Comparison of ENCODE assay signal across 20 cellular contexts in genomic region chr20:42024653-42025052, GRCh38.
A peak's percentile ranks its signal among the peaks of the same experiment; 100 is the strongest.
DNase-seq lines count a peak whose midpoint lies in the region; ATAC-seq and TF ChIP-seq lines count a peak whose summit lies in the region.
"Had no signal": no experiment of that assay in that cellular context is flagged by ENCODE, and none has a peak within 500 bp of the region (broad histone marks: within the 10 kb centered on the region; RNA-seq: fewer than 3 reads in every experiment).

No MANE protein-coding gene starts in this region.

- peak; percentile 58 for DNase-seq in DND-41
- peak; percentile 11 for DNase-seq in HT-29 (ENCODE audit: low spot score)
- DNase-seq in SJCRH30: peak; percentile 75 to 88
- DNase-seq in iPS-NIHi11 (ENCODE audit: low spot score): peak; percentile 70
- DNase-seq in GOT3 (lab: John Stamatoyannopoulos, UW): no peak
- no peak for DNase-seq in NCI-H187 treated with DMSO at 0.1 percent for 48 hours (lab: John Stamatoyannopoulos, UW)
- DNase-seq: colonic mucosa; EL; kidney glomerular epithelial cell; NCI-H748 treated with DMSO at 0.1 percent for 48 hours; pancreas; Right ventricle myocardium superior; stimulated activated naive CD4-positive, alpha-beta T cell; T-helper 9 cell; uterus had no signal

- no peak overlapping the region for H3K4me2 ChIP-seq in DND-41 (ENCODE audit: insufficient read depth, low read length)

- no peak overlapping the region for H3K9ac ChIP-seq in DND-41 (ENCODE audit: low read depth, low read length)

- H3K4me3 ChIP-seq in DND-41 (ENCODE audit: low read depth in 1 of 2, low read length in 2 of 2): no peak overlapping the region
- H3K4me3 ChIP-seq in SJCRH30: no peak overlapping the region
- H3K4me3 ChIP-seq: ascending aorta, colonic mucosa, pancreas, uterus had no signal

- no peaks in the 10 kb centered on the region for H3K4me1 ChIP-seq in DND-41 (ENCODE audit: insufficient read depth, low read length)
- H3K4me1 ChIP-seq in SJCRH30: 0 out of 2 replicates have a peak, but pooled peaks cover 2% of the 10 kb centered on the region
- H3K4me1 ChIP-seq: ascending aorta, colonic mucosa, pancreas, uterus had no signal

- H2AFZ ChIP-seq in DND-41 (ENCODE audit: low read depth, low read length): no peak overlapping the region

- ATAC-seq in DND-41 (ENCODE audit: insufficient read depth, low read depth) (peak; percentile 67; the same call in 2 of the 3 replicates), HG03354 (IDR thresholded peaks at IDR 0.05; ENCODE audit: poor library complexity, severe bottlenecking, unreplicated experiment) (no peak), GM19328 (IDR thresholded peaks at IDR 0.05; ENCODE audit: unreplicated experiment) (no peak)
- ATAC-seq: activated T-helper 17 cell treated with anti-CD3 and anti-CD28 coated beads, Interleukin-2, amount 50 U/mL, for 72 hours; pancreas had no signal

- H3K9me3 ChIP-seq in DND-41 (ENCODE audit: insufficient read depth, low read length, severe bottlenecking): no peaks in the 10 kb centered on the region
- no peaks in the 10 kb centered on the region; the same call in 1 of the 2 replicates for H3K9me3 ChIP-seq in SJCRH30 (replicated peaks)
- H3K9me3 ChIP-seq: ascending aorta, colonic mucosa, pancreas, uterus had no signal

- H3K27me3 ChIP-seq in DND-41 (ENCODE audit: insufficient read depth, low read length, poor library complexity) (no peaks in the 10 kb centered on the region), SJCRH30 (no peaks in the 10 kb centered on the region)
- H3K27me3 ChIP-seq: ascending aorta, colonic mucosa, pancreas, uterus had no signal

- no peak overlapping the region for H3K27ac ChIP-seq in DND-41 (ENCODE audit: low read length)
- H3K27ac ChIP-seq in SJCRH30: no peak overlapping the region
- H3K27ac ChIP-seq: ascending aorta, C4-2B, colonic mucosa, pancreas, uterus had no signal

- H3K79me2 ChIP-seq in DND-41 (ENCODE audit: insufficient read depth, low read length): no peaks in the 10 kb centered on the region

- no peaks in the 10 kb centered on the region for H4K20me1 ChIP-seq in DND-41 (ENCODE audit: insufficient read depth, low read length)

- no peak for TF ChIP-seq CTCF in DND-41 (IDR thresholded peaks at IDR 0.05; ENCODE audit: borderline replicate concordance, extremely low read depth, low read length, poor library complexity, severe bottlenecking)

- H3K36me3 ChIP-seq in DND-41 (ENCODE audit: insufficient read depth, low read length): no peaks in the 10 kb centered on the region
- H3K36me3 ChIP-seq in SJCRH30: no peaks in the 10 kb centered on the region
- H3K36me3 ChIP-seq: ascending aorta, colonic mucosa, pancreas, uterus had no signal

Comparison
In these comparisons a context has a peak if more than half of its experiments do, and no peak if none do; other contexts are left out.
1. DNase-seq: peak in DND-41 (single experiment), HT-29 (single experiment), SJCRH30 (2 of 2) and iPS-NIHi11 (single experiment); none in GOT3 (single experiment) and NCI-H187 treated with DMSO at 0.1 percent for 48 hours (single experiment).